In genomic region chr10:6202684-6203330, GRCh38 we compare ENCODE assay signal across 8 cellular contexts. TPM values are rescaled to one million over a fixed set of nuclear protein-coding genes. Genes with fewer than 3 reads are reported as not detected.
A peak's percentile ranks its signal among the peaks of the same experiment; 100 is the strongest.
DNase-seq lines count a peak whose midpoint lies in the region; TF ChIP-seq lines count a peak whose summit lies in the region.

Gene PFKFB3, plus strand, starts transcription at chr10:6202932. Its CDS starts 329 bp downstream, at chr10:6203261.

- peak within 1 kb of the TSS; percentile 56 to 94 (median 84) for H3K27ac Mint-ChIP-seq in nephron
- peak within 1 kb of the TSS; percentile 98 for H3K27ac Mint-ChIP-seq in stimulated activated naive CD8-positive, alpha-beta T cell treated with anti-CD3 and anti-CD28 coated beads, Interleukin-15, Interleukin-2, amounts not matched to agents 100 ng/mL and 50 ng/mL, for 24 hours

- no peaks in the 10 kb centered on the region for H3K27me3 Mint-ChIP-seq in nephron (ENCODE audit: low read depth)
- H3K27me3 Mint-ChIP-seq in stimulated activated naive CD8-positive, alpha-beta T cell treated with anti-CD3 and anti-CD28 coated beads, Interleukin-15, Interleukin-2, amounts not matched to agents 100 ng/mL and 50 ng/mL, for 24 hours, result no peaks in the 10 kb centered on the region

- peaks cover 36% of the 10 kb centered on the region for H3K4me1 Mint-ChIP-seq in nephron
- H3K4me1 Mint-ChIP-seq in stimulated activated naive CD8-positive, alpha-beta T cell treated with anti-CD3 and anti-CD28 coated beads, Interleukin-15, Interleukin-2, amounts not matched to agents 100 ng/mL and 50 ng/mL, for 24 hours (ENCODE audit: low read depth), result peaks cover 43% of the 10 kb centered on the region

- H3K36me3 Mint-ChIP-seq in nephron (ENCODE audit: low read depth), result peaks cover 14% of the 10 kb centered on the region
- peaks cover 12% of the 10 kb centered on the region for H3K36me3 Mint-ChIP-seq in stimulated activated naive CD8-positive, alpha-beta T cell treated with anti-CD3 and anti-CD28 coated beads, Interleukin-15, Interleukin-2, amounts not matched to agents 100 ng/mL and 50 ng/mL, for 24 hours (ENCODE audit: low read depth)

- no peaks in the 10 kb centered on the region for H3K9me3 Mint-ChIP-seq in nephron
- no peaks in the 10 kb centered on the region for H3K9me3 Mint-ChIP-seq in stimulated activated naive CD8-positive, alpha-beta T cell treated with anti-CD3 and anti-CD28 coated beads, Interleukin-15, Interleukin-2, amounts not matched to agents 100 ng/mL and 50 ng/mL, for 24 hours

- peak within 1 kb of the TSS; percentile 86 for H3K4me3 ChIP-seq in fibroblast of the aortic adventitia (ENCODE audit: low read depth, low read length)

- peak; percentile 95 for TF ChIP-seq CTCF in GM20000 (IDR thresholded peaks at IDR 0.05; ENCODE audit: extremely low read depth, missing control alignments)
- TF ChIP-seq CTCF in fibroblast of the aortic adventitia (IDR thresholded peaks at IDR 0.05; ENCODE audit: insufficient read depth, low read length), result peak; percentile 64
- peak; percentile 97 to 99 (median 98) for TF ChIP-seq CTCF in nephron (IDR thresholded peaks at IDR 0.05; ENCODE audit: unreplicated experiment in 3 of 3)

- H3K4me3 Mint-ChIP-seq in nephron, result peak within 1 kb of the TSS; percentile 94 to 99 (median 97)
- H3K4me3 Mint-ChIP-seq in stimulated activated naive CD8-positive, alpha-beta T cell treated with anti-CD3 and anti-CD28 coated beads, Interleukin-15, Interleukin-2, amounts not matched to agents 100 ng/mL and 50 ng/mL, for 24 hours, result peak within 1 kb of the TSS; percentile 99

- peak; percentile 75 for DNase-seq in DMS114 treated with DMSO at 0.1 percent for 48 hours (lab: John Stamatoyannopoulos, UW; ENCODE audit: unreplicated experiment)
- DNase-seq in GM20000 (ENCODE audit: low spot score), result peak; percentile 99
- DNase-seq in HT1080 (ENCODE audit: low read depth), result peak; percentile 90
- peak; percentile 96 for DNase-seq in RKO (ENCODE audit: low spot score)
- DNase-seq in activated T-helper 9 cell treated with anti-CD3 and anti-CD28 coated beads, Interleukin-2, amount 50 U/mL, for 16 hours (ENCODE audit: low read depth), result peak; percentile 90
- peak; percentile 93 for DNase-seq in fibroblast of the aortic adventitia (ENCODE audit: low read depth)

RNA-seq across cellular contexts. Expression of gene PFKFB3, which starts in this region (rescaled TPM):
- 27.3 and 32.0 TPM in 2 replicates for total RNA-seq in HT1080 (2014; rRNA removed; shearing (Covaris generic))
- 31.2 and 34.0 TPM in 2 replicates for polyA plus RNA-seq in HT1080 (2015; cell fraction: cytosol; rRNA removed)
- 37.3 and 39.5 TPM in 2 replicates for polyA plus RNA-seq in HT1080 (2015; cell fraction: nucleus; rRNA removed)
- total RNA-seq in fibroblast of the aortic adventitia (ENCODE audit: low replicate concordance), result 9.4 and 23.0 TPM in 2 replicates

Comparison
In these comparisons a context has a peak if more than half of its experiments do, and no peak if none do; other contexts are left out.
1. Peak in every context shown above with its lines: DNase-seq and H3K4me3 ChIP-seq.